1 cellular context compared by ENCODE assay signal in genomic region chr17:82566129-82566995, GRCh38.
TF ChIP-seq lines count a peak whose summit lies in the region.

No MANE protein-coding gene starts in this region.

TF ChIP-seq in GM23338, 12 proteins besides CTCF, POLR2A, EP300 and RAD21 (continued from another document):
- TF ChIP-seq ZNF462 (CRISPR knock-in tag; IDR thresholded peaks at IDR 0.05) (no peak), ZNF331 (CRISPR knock-in tag; IDR thresholded peaks at IDR 0.05; ENCODE audit: low read depth) (no peak), ZNF114 (CRISPR knock-in tag; IDR thresholded peaks at IDR 0.05) (no peak)
- TF ChIP-seq, protein P1, sequence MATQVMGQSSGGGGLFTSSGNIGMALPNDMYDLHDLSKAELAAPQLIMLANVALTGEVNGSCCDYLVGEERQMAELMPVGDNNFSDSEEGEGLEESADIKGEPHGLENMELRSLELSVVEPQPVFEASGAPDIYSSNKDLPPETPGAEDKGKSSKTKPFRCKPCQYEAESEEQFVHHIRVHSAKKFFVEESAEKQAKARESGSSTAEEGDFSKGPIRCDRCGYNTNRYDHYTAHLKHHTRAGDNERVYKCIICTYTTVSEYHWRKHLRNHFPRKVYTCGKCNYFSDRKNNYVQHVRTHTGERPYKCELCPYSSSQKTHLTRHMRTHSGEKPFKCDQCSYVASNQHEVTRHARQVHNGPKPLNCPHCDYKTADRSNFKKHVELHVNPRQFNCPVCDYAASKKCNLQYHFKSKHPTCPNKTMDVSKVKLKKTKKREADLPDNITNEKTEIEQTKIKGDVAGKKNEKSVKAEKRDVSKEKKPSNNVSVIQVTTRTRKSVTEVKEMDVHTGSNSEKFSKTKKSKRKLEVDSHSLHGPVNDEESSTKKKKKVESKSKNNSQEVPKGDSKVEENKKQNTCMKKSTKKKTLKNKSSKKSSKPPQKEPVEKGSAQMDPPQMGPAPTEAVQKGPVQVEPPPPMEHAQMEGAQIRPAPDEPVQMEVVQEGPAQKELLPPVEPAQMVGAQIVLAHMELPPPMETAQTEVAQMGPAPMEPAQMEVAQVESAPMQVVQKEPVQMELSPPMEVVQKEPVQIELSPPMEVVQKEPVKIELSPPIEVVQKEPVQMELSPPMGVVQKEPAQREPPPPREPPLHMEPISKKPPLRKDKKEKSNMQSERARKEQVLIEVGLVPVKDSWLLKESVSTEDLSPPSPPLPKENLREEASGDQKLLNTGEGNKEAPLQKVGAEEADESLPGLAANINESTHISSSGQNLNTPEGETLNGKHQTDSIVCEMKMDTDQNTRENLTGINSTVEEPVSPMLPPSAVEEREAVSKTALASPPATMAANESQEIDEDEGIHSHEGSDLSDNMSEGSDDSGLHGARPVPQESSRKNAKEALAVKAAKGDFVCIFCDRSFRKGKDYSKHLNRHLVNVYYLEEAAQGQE (IDR thresholded peaks at IDR 0.05; ENCODE audit: unreplicated experiment), result no peak
